ENCODE assay signal across 8 cellular contexts in the genomic region with DNA sequence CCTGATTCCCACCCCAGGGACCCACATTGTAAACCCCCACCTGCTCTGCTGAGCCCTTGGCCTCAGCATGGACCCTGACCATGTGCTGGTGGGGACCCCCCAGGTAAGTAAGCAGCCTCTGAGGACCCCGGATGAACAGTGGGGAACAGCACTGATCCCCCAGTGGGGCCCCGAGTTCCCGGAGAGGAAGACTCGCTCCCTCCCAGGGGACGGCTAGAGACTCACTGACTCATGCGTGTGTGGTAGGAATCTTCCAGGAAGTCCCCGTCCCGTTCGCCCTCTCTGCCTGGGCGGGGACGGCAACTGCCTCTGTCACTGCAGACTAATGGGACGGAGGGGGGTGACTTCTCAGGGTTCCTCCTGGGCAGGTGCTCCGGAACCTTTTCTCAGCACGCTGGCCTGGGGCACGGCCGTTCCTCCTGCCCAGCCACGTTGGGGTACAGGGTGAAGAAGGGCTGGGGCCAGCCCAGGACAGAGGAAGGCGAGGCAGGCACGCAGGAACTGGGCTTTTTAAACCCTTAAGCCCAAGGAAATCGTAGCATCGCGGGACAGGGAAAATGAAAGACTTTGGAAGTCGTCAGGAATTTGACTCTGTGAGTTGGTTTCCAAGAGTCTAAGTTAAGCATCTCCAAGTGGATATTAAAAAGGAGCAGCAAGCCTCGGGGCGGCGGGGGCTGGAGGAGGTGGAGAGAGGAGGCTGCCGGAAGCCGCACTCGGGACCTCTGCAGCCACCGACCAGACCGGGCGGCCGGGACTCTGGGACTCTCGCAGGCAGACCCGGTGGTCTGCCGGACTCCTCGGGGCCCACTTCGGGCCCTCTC.
DNase-seq lines count a peak whose midpoint lies in the region; FAIRE-seq and TF ChIP-seq lines count a peak whose summit lies in the region.

No MANE protein-coding gene starts in this region.

- FAIRE-seq in HTR-8/SVneo (lab: Jason Lieb, UNC): peak; percentile 91

- TF ChIP-seq CTCF in VCaP (conservative IDR thresholded peaks at IDR 0.05): no peak
- TF ChIP-seq CTCF in stomach (IDR thresholded peaks at IDR 0.05): no peak

- H3K36me3 ChIP-seq in duodenal mucosa (ENCODE audit: control insufficient read depth in 1 of 2, insufficient read depth in 2 of 2, low read length in 2 of 2): no peaks in the 10 kb centered on the region
- H3K36me3 ChIP-seq in stomach: no peaks in the 10 kb centered on the region

- 16 to 35% (median 26%) methylated on average over 31 to 38 of the region's 38 CpGs for WGBS in stomach, 5 donors

- peaks cover 58% of the 10 kb centered on the region in 2 donors for H3K4me1 ChIP-seq in duodenal mucosa (ENCODE audit: control insufficient read depth in 1 of 2, insufficient read depth in 2 of 2, low read length in 2 of 2)
- H3K4me1 ChIP-seq in mononuclear cell (ENCODE audit: insufficient read depth, low read length): peaks cover 76% of the 10 kb centered on the region
- peaks cover 61 to 88% (median 70%) of the 10 kb centered on the region in 4 donors for H3K4me1 ChIP-seq in stomach

- intact Hi-C loops in stomach (cut with DNase I; ENCODE audit: low total_unique reads): no loop called here

- H3K4me3 ChIP-seq in duodenal mucosa (ENCODE audit: low read depth in 1 of 2, low read length in 2 of 2): peak overlapping the region; percentile 76 to 86
- H3K4me3 ChIP-seq in mononuclear cell (ENCODE audit: low read length): peak overlapping the region; percentile 31
- peak overlapping the region; percentile 38 to 46 (median 44) for H3K4me3 ChIP-seq in stomach

- H3K9ac ChIP-seq in duodenal mucosa (ENCODE audit: low read depth in 1 of 2, low read length in 2 of 2): peak overlapping the region; percentile 78 to 82

- DNase-seq in HTR-8/SVneo (ENCODE audit: insufficient read length, low spot score): peak; percentile 92
- DNase-seq in stomach: peak; percentile 88
- DNase-seq in NCI-H1048 (lab: John Stamatoyannopoulos, UW): no peak
- no peak for DNase-seq in NCI-H2107 treated with DMSO at 0.1 percent for 48 hours (lab: John Stamatoyannopoulos, UW; ENCODE audit: unreplicated experiment)

- no peak for TF ChIP-seq EP300 in stomach (IDR thresholded peaks at IDR 0.05)

- peak overlapping the region; percentile 15; the same call in 1 of the 2 replicates for H3K27ac ChIP-seq in VCaP
- peak overlapping the region; percentile 84 for H3K27ac ChIP-seq in duodenal mucosa (ENCODE audit: low read depth, low read length)
- peak overlapping the region; percentile 82 to 95 (median 94) for H3K27ac ChIP-seq in stomach

- H3K9me3 ChIP-seq in duodenal mucosa (ENCODE audit: control insufficient read depth in 1 of 2, low read length in 2 of 2): no peaks in the 10 kb centered on the region
- no peaks in the 10 kb centered on the region for H3K9me3 ChIP-seq in mononuclear cell (ENCODE audit: low read depth, low read length)
- H3K9me3 ChIP-seq in stomach: no peaks in the 10 kb centered on the region

- H3K27me3 ChIP-seq in duodenal mucosa (ENCODE audit: control insufficient read depth in 1 of 2, insufficient read depth in 2 of 2, low read length in 2 of 2) (no peaks in the 10 kb centered on the region), mononuclear cell (ENCODE audit: insufficient read depth, low read length) (no peaks in the 10 kb centered on the region), stomach (no peaks in the 10 kb centered on the region)

- TF ChIP-seq POLR2A in GM10847 (IDR thresholded peaks at IDR 0.05; ENCODE audit: extremely low read depth, insufficient read length) (peak; percentile 42), stomach (IDR thresholded peaks at IDR 0.05) (peak in 1 of 4 donors; percentile 38)

Comparison
In these comparisons a context has a peak if more than half of its experiments do, and no peak if none do; other contexts are left out.
1. DNase-seq: peak in HTR-8/SVneo (single experiment) and stomach (single experiment); none in NCI-H1048 (single experiment) and NCI-H2107 treated with DMSO at 0.1 percent for 48 hours (single experiment).
2. H3K27ac ChIP-seq: peak in every context shown above with its lines; median percentile 94 in stomach; 84 in duodenal mucosa; 15 in VCaP.
3. H3K4me3 ChIP-seq: peak in every context shown above with its lines; median percentile 81 in duodenal mucosa; 44 in stomach; 31 in mononuclear cell.